ENCODE assay signal across 18 cellular contexts in genomic region chr1:201984446-201984845, GRCh38. TPM values are rescaled to one million over a fixed set of nuclear protein-coding genes. Genes with fewer than 3 reads are reported as not detected.
DNase-seq lines count a peak whose midpoint lies in the region; ATAC-seq, FAIRE-seq and TF ChIP-seq lines count a peak whose summit lies in the region.
"Had no signal": no experiment of that assay in that cellular context is flagged by ENCODE, and none has a peak within 500 bp of the region (broad histone marks: within the 10 kb centered on the region; RNA-seq: fewer than 3 reads in every experiment).

No MANE protein-coding gene starts in this region.

- H3K36me3 ChIP-seq in BLaER1 (peaks cover 25% of the 10 kb centered on the region), DOHH2 (ENCODE audit: control insufficient read depth, low read length) (peaks cover 6% of the 10 kb centered on the region), astrocyte (ENCODE audit: insufficient read depth, low read length) (peaks cover 7% of the 10 kb centered on the region)

- no peak for FAIRE-seq in astrocyte (lab: Jason Lieb, UNC)
- FAIRE-seq: frontal cortex had no signal

- no peak for ATAC-seq in naive thymus-derived CD8-positive, alpha-beta T cell
- ATAC-seq in HG02870 (IDR thresholded peaks at IDR 0.05; ENCODE audit: unreplicated experiment) (no peak), HG02970 (IDR thresholded peaks at IDR 0.05; ENCODE audit: low FRiP score, unreplicated experiment) (no peak)

- no peak overlapping the region for H3K27ac ChIP-seq in BLaER1
- no peak overlapping the region for H3K27ac ChIP-seq in DOHH2 (ENCODE audit: low read depth, low read length)
- H3K27ac ChIP-seq in astrocyte (ENCODE audit: low read depth, low read length), result no peak overlapping the region

- H2AFZ ChIP-seq in astrocyte (ENCODE audit: low read depth, low read length), result no peak overlapping the region

- H3K79me2 ChIP-seq in DOHH2 (ENCODE audit: control insufficient read depth, low read length), result peaks cover 35% of the 10 kb centered on the region
- H3K79me2 ChIP-seq in astrocyte (ENCODE audit: insufficient read depth, low read length), result peaks cover 42% of the 10 kb centered on the region

- H3K4me1 ChIP-seq in BLaER1 (peaks cover 45% of the 10 kb centered on the region), DOHH2 (ENCODE audit: control insufficient read depth, low read length) (peaks cover 21% of the 10 kb centered on the region), astrocyte (ENCODE audit: insufficient read depth, low read length) (no peaks in the 10 kb centered on the region)

- peaks cover 10% of the 10 kb centered on the region for H3F3A ChIP-seq in DOHH2 (ENCODE audit: control insufficient read depth, insufficient read depth)

- H3K4me3 Mint-ChIP-seq in astrocyte (ENCODE audit: unreplicated experiment), result peak overlapping the region; percentile 97
- H3K4me3 Mint-ChIP-seq in naive thymus-derived CD8-positive, alpha-beta T cell, result peak overlapping the region in 7 of 10 donors; percentile 13 to 98 (median 96)

- 0 out of 2 replicates have a peak overlapping the region, but pooled peaks have one; percentile 15 for H3K9ac ChIP-seq in BLaER1
- no peak overlapping the region for H3K9ac ChIP-seq in astrocyte (ENCODE audit: low read length)

- TF ChIP-seq CTCF in DOHH2 (IDR thresholded peaks at IDR 0.05; ENCODE audit: low read depth, low read length, poor library complexity, severe bottlenecking), result no peak
- TF ChIP-seq CTCF in astrocyte (IDR thresholded peaks at IDR 0.05; ENCODE audit: insufficient read depth, low read depth, low read length), result no peak

- H3K36me3 Mint-ChIP-seq in astrocyte (ENCODE audit: low read depth, unreplicated experiment), result peaks cover 7% of the 10 kb centered on the region
- H3K36me3 Mint-ChIP-seq in naive thymus-derived CD8-positive, alpha-beta T cell, result peaks cover 0 to 21% (median 2%) of the 10 kb centered on the region in 3 donors

- no peaks in the 10 kb centered on the region for H3K9me3 Mint-ChIP-seq in astrocyte (ENCODE audit: unreplicated experiment)
- no peaks in the 10 kb centered on the region for H3K9me3 Mint-ChIP-seq in naive thymus-derived CD8-positive, alpha-beta T cell
- H3K9me3 Mint-ChIP-seq: T-helper 1 cell treated with Interleukin-12 subunit alpha and Interleukin-12 subunit beta and Interleukin-4 antibody, amounts not matched to agents 30 μg/mL and 1 μg/mL, for 36 hours had no signal

- H3K9me3 ChIP-seq in BLaER1 (no peaks in the 10 kb centered on the region), DOHH2 (ENCODE audit: control insufficient read depth, insufficient read depth, low read length) (no peaks in the 10 kb centered on the region), astrocyte (ENCODE audit: insufficient read depth, low read depth, low read length) (no peaks in the 10 kb centered on the region)
- H3K9me3 ChIP-seq: upper lobe of left lung had no signal

- H3K27me3 Mint-ChIP-seq in astrocyte (ENCODE audit: low read depth, unreplicated experiment), result peaks cover 2% of the 10 kb centered on the region
- H3K27me3 Mint-ChIP-seq in naive thymus-derived CD8-positive, alpha-beta T cell, result no peaks in the 10 kb centered on the region

- H3K9me2 ChIP-seq in DOHH2 (replicated peaks; ENCODE audit: control insufficient read depth, low read length), result no peaks in the 10 kb centered on the region

- no peak overlapping the region for H3K4me3 ChIP-seq in BLaER1
- no peak overlapping the region for H3K4me3 ChIP-seq in DOHH2 (ENCODE audit: low read length)
- no peak overlapping the region for H3K4me3 ChIP-seq in astrocyte (ENCODE audit: insufficient read depth, low read depth, low read length)

- POLR2A ChIA-PET in naive thymus-derived CD8-positive, alpha-beta T cell (lab: Charles Lee), result no interaction called here

- peaks cover 14% of the 10 kb centered on the region for H3K4me1 Mint-ChIP-seq in astrocyte (ENCODE audit: low read depth, unreplicated experiment)
- peaks cover 21 to 32% (median 26%) of the 10 kb centered on the region in 4 donors for H3K4me1 Mint-ChIP-seq in naive thymus-derived CD8-positive, alpha-beta T cell

- H3K27me3 ChIP-seq in BLaER1 (no peaks in the 10 kb centered on the region), DOHH2 (ENCODE audit: control insufficient read depth, low read length) (no peaks in the 10 kb centered on the region), astrocyte (ENCODE audit: insufficient read depth, low read length) (no peaks in the 10 kb centered on the region)
- H3K27me3 ChIP-seq: upper lobe of left lung had no signal

- H3K27ac Mint-ChIP-seq in astrocyte (ENCODE audit: unreplicated experiment), result peak overlapping the region; percentile 53
- peak overlapping the region in 6 of 10 donors; percentile 24 to 83 (median 56) for H3K27ac Mint-ChIP-seq in naive thymus-derived CD8-positive, alpha-beta T cell
- H3K27ac Mint-ChIP-seq: T-helper 1 cell treated with Interleukin-12 subunit alpha and Interleukin-12 subunit beta and Interleukin-4 antibody, amounts not matched to agents 30 μg/mL and 1 μg/mL, for 36 hours had no signal

- H4K20me1 ChIP-seq in BLaER1 (peaks cover 60% of the 10 kb centered on the region), DOHH2 (ENCODE audit: control insufficient read depth, insufficient read depth, low read depth, low read length) (no peaks in the 10 kb centered on the region), astrocyte (ENCODE audit: insufficient read depth, low read length) (peaks cover 33% of the 10 kb centered on the region)

- DNase-seq in astrocyte (ENCODE audit: low read depth), result no peak
- DNase-seq in naive thymus-derived CD8-positive, alpha-beta T cell, result no peak
- no peak for DNase-seq in activated CD8-positive, alpha-beta memory T cell treated with anti-CD3 and anti-CD28 coated beads, Interleukin-2, amount 50 U/mL, for 4 hours
- DNase-seq in stimulated activated naive CD4-positive, alpha-beta T cell treated with Interleukin-2 at 50 U/mL for 16 hours (lab: John Stamatoyannopoulos, UW), result no peak
- DNase-seq: activated CD4-positive, alpha-beta T cell treated with anti-CD3 and anti-CD28 coated beads, Interleukin-2, amount 50 U/mL, for 48 hours; KG1; NCI-H1694; NCI-H524 treated with DMSO at 0.1 percent for 48 hours; stimulated activated CD4-positive, alpha-beta T cell treated with anti-CD3 and anti-CD28 coated beads, Interleukin-2, amount 100 ng/mL, for 24 hours; stimulated activated CD8-positive, alpha-beta memory T cell treated with anti-CD3 and anti-CD28 coated beads, Interleukin-4, amount 100 ng/mL, for 48 hours had no signal

- H3K4me2 ChIP-seq in BLaER1 (peak overlapping the region; percentile 94), DOHH2 (ENCODE audit: low read length) (peak overlapping the region; percentile 94; the same call in 1 of the 2 replicates), astrocyte (ENCODE audit: low read length) (peak overlapping the region; percentile 93)

RNA-seq across cellular contexts. Expression of gene RNPEP, which starts 2.0 kb away (rescaled TPM):
- 65.8 and 68.9 TPM in 2 replicates for total RNA-seq in astrocyte
- 10 to 100 TPM; 25.2 to 26.3 TPM for total RNA-seq in naive thymus-derived CD8-positive, alpha-beta T cell
- polyA plus RNA-seq in naive thymus-derived CD8-positive, alpha-beta T cell, result 10 to 100 TPM; 24.1 to 33.2 (median 28.1) TPM

RNA-seq across cellular contexts. Expression of gene ELF3, which starts 25.9 kb away (rescaled TPM):
- total RNA-seq in astrocyte, result 2.5 and 2.9 TPM in 2 replicates
- 1 to 10 TPM; 1.5 to 2.0 TPM for total RNA-seq in naive thymus-derived CD8-positive, alpha-beta T cell
- polyA plus RNA-seq in naive thymus-derived CD8-positive, alpha-beta T cell, result not detected
- total RNA-seq: RPMI7951 had no signal

RNA-seq across cellular contexts. Expression of gene TIMM17A, which starts 29.1 kb away (rescaled TPM):
- 130 and 139 TPM in 2 replicates for total RNA-seq in astrocyte
- total RNA-seq in naive thymus-derived CD8-positive, alpha-beta T cell, result 10 to 100 TPM; 29.1 to 31.8 TPM
- 10 to 100 TPM; 15.5 to 25.3 (median 17.8) TPM for polyA plus RNA-seq in naive thymus-derived CD8-positive, alpha-beta T cell

RNA-seq across cellular contexts. Expression of gene LMOD1, which starts 38.1 kb away (rescaled TPM):
- total RNA-seq in astrocyte, result 13.2 and 14.9 TPM in 2 replicates
- not detected for total RNA-seq in naive thymus-derived CD8-positive, alpha-beta T cell
- not detected for polyA plus RNA-seq in naive thymus-derived CD8-positive, alpha-beta T cell
